In genomic region chr5:161382702-161383101, GRCh38 we compare ENCODE assay signal across 28 cellular contexts.
"Had no signal": no experiment of that assay in that cellular context is flagged by ENCODE, and none has a peak within 500 bp of the region (broad histone marks: within the 10 kb centered on the region; RNA-seq: fewer than 3 reads in every experiment).

No MANE protein-coding gene starts in this region.

- H3K4me3 Mint-ChIP-seq: activated CD4-positive, alpha-beta memory T cell treated with anti-CD3 and anti-CD28 coated beads, Interleukin-2, amount 10 ng/mL, durations not matched to agents 7 days and 5 days; activated CD4-positive, alpha-beta T cell treated with anti-CD3 and anti-CD28 coated beads, Interleukin-2, amount 10 ng/mL, durations not matched to agents 7 days and 5 days; activated naive CD8-positive, alpha-beta T cell; activated T-cell treated with anti-CD3 and anti-CD28 coated beads, Interleukin-2, amount 50 U/mL, for 24 hours; activated T-cell treated with anti-CD3 and anti-CD28 coated beads, Interleukin-2, amount 50 U/mL, for 72 hours; central memory CD8-positive, alpha-beta T cell; dendritic cell treated with granulocyte-macrophage colony-stimulating factor and Interleukin-4, amounts not matched to agents 40 ng/mL and 50 ng/mL, for 4 days; endodermal cell had no signal

- H3K36me3 Mint-ChIP-seq: activated naive CD8-positive, alpha-beta T cell had no signal

- H3K9me3 Mint-ChIP-seq: activated CD4-positive, alpha-beta memory T cell treated with anti-CD3 and anti-CD28 coated beads, Interleukin-2, amount 10 ng/mL, durations not matched to agents 7 days and 5 days; activated CD4-positive, alpha-beta T cell treated with anti-CD3 and anti-CD28 coated beads, Interleukin-2, amount 10 ng/mL, durations not matched to agents 7 days and 5 days; activated T-cell treated with anti-CD3 and anti-CD28 coated beads, Interleukin-2, amount 50 U/mL, for 24 hours; activated T-cell treated with anti-CD3 and anti-CD28 coated beads, Interleukin-2, amount 50 U/mL, for 72 hours; dendritic cell treated with granulocyte-macrophage colony-stimulating factor and Interleukin-4, amounts not matched to agents 40 ng/mL and 50 ng/mL, for 4 days; endodermal cell had no signal

- H3K4me1 Mint-ChIP-seq: activated CD4-positive, alpha-beta memory T cell treated with anti-CD3 and anti-CD28 coated beads, Interleukin-2, amount 10 ng/mL, durations not matched to agents 7 days and 5 days; activated CD4-positive, alpha-beta T cell treated with anti-CD3 and anti-CD28 coated beads, Interleukin-2, amount 10 ng/mL, durations not matched to agents 7 days and 5 days; central memory CD8-positive, alpha-beta T cell had no signal

- DNase-seq: activated CD4-positive, alpha-beta memory T cell treated with anti-CD3 and anti-CD28 coated beads, Interleukin-2, amount 10 ng/mL, durations not matched to agents 7 days and 5 days; activated CD4-positive, alpha-beta T cell treated with anti-CD3 and anti-CD28 coated beads for 4 hours; activated CD4-positive, alpha-beta T cell treated with anti-CD3 and anti-CD28 coated beads, Interleukin-2, amount 10 ng/mL, durations not matched to agents 7 days and 5 days; activated CD4-positive, alpha-beta T cell treated with anti-CD3 and anti-CD28 coated beads, Interleukin-2, amount 50 U/mL, for 4 hours; activated CD4-positive, CD25-positive, alpha-beta regulatory T cell; activated CD4-positive, CD25-positive, alpha-beta regulatory T cell treated with anti-CD3 and anti-CD28 coated beads, Interleukin-2, amount 50 U/mL, for 72 hours; activated CD8-positive, alpha-beta memory T cell treated with anti-CD3 and anti-CD28 coated beads, Interleukin-2, amount 50 U/mL, for 48 hours; activated gamma-delta T cell; activated naive CD4-positive, alpha-beta T cell; activated naive CD4-positive, alpha-beta T cell treated with anti-CD3 and anti-CD28 coated beads, Interleukin-2, amount 50 U/mL, for 16 hours; activated T-cell treated with anti-CD3 and anti-CD28 coated beads for 4 hours; activated T-cell treated with anti-CD3 and anti-CD28 coated beads, Interleukin-2, amount 50 U/mL, for 24 hours; activated T-cell treated with anti-CD3 and anti-CD28 coated beads, Interleukin-2, amount 50 U/mL, for 72 hours; amniotic stem cell; anterior cingulate cortex; brain microvascular endothelial cell; effector memory CD4-positive, alpha-beta T cell; endodermal cell; foreskin fibroblast; head of caudate nucleus; T-helper 2 cell had no signal

- H3K27ac Mint-ChIP-seq: activated CD4-positive, alpha-beta memory T cell treated with anti-CD3 and anti-CD28 coated beads, Interleukin-2, amount 10 ng/mL, durations not matched to agents 7 days and 5 days; activated CD4-positive, alpha-beta T cell treated with anti-CD3 and anti-CD28 coated beads, Interleukin-2, amount 10 ng/mL, durations not matched to agents 7 days and 5 days; activated naive CD8-positive, alpha-beta T cell; activated T-cell treated with anti-CD3 and anti-CD28 coated beads, Interleukin-2, amount 50 U/mL, for 24 hours; activated T-cell treated with anti-CD3 and anti-CD28 coated beads, Interleukin-2, amount 50 U/mL, for 72 hours; dendritic cell treated with granulocyte-macrophage colony-stimulating factor and Interleukin-4, amounts not matched to agents 40 ng/mL and 50 ng/mL, for 4 days; endodermal cell had no signal

- ATAC-seq: activated T-cell treated with anti-CD3 and anti-CD28 coated beads, Interleukin-2, amount 50 U/mL, for 72 hours; esophagus mucosa had no signal

- FAIRE-seq: astrocyte, bronchial epithelial cell, frontal cortex had no signal

- H3K27me3 Mint-ChIP-seq: activated CD4-positive, alpha-beta memory T cell treated with anti-CD3 and anti-CD28 coated beads, Interleukin-2, amount 10 ng/mL, durations not matched to agents 7 days and 5 days; activated CD4-positive, alpha-beta T cell treated with anti-CD3 and anti-CD28 coated beads, Interleukin-2, amount 10 ng/mL, durations not matched to agents 7 days and 5 days; activated naive CD8-positive, alpha-beta T cell; activated T-cell treated with anti-CD3 and anti-CD28 coated beads, Interleukin-2, amount 50 U/mL, for 24 hours; central memory CD8-positive, alpha-beta T cell; dendritic cell treated with granulocyte-macrophage colony-stimulating factor and Interleukin-4, amounts not matched to agents 40 ng/mL and 50 ng/mL, for 4 days had no signal
